In genomic region chr7:72781161-72781560, GRCh38 we compare ENCODE assay signal across 23 cellular contexts.
"Had no signal": no experiment of that assay in that cellular context is flagged by ENCODE, and none has a peak within 500 bp of the region (broad histone marks: within the 10 kb centered on the region; RNA-seq: fewer than 3 reads in every experiment).

No MANE protein-coding gene starts in this region.

- H3K4me2 ChIP-seq: hepatocyte, smooth muscle cell had no signal

- H3K27me3 Mint-ChIP-seq: activated CD4-positive, alpha-beta memory T cell treated with anti-CD3 and anti-CD28 coated beads for 36 hours; activated CD4-positive, alpha-beta T cell treated with anti-CD3 and anti-CD28 coated beads, Interleukin-2, amount 10 ng/mL, durations not matched to agents 24 days and 14 days; activated T-cell treated with anti-CD3 and anti-CD28 coated beads, Interleukin-2, amount 50 U/mL, for 24 hours; effector memory CD8-positive, alpha-beta T cell; naive thymus-derived CD4-positive, alpha-beta T cell; stimulated activated naive B cell treated with anti-CD40 and anti-IgM and Interleukin-4, amounts not matched to agents 10 μg/mL and 1 μg/mL and 100 μg/mL, for 72 hours had no signal

- H3K27ac ChIP-seq: brain microvascular endothelial cell, coronary artery, dorsolateral prefrontal cortex, gastroesophageal sphincter, hepatocyte, right atrium auricular region, stomach, thyroid gland, upper lobe of right lung had no signal

- DNase-seq: activated CD4-positive, alpha-beta memory T cell treated with anti-CD3 and anti-CD28 coated beads for 36 hours; activated CD4-positive, alpha-beta T cell treated with anti-CD3 and anti-CD28 coated beads, Interleukin-2, amount 10 ng/mL, durations not matched to agents 24 days and 14 days; activated CD8-positive, alpha-beta memory T cell treated with anti-CD3 and anti-CD28 coated beads, Interleukin-2, amount 50 U/mL, for 48 hours; activated gamma-delta T cell treated with Interleukin-2 at 50 U/mL for 16 hours; activated naive CD4-positive, alpha-beta T cell treated with anti-CD3 and anti-CD28 coated beads, Interleukin-2, amount 50 U/mL, for 16 hours; activated T-cell treated with anti-CD3 and anti-CD28 coated beads, Interleukin-2, amount 50 U/mL, for 24 hours; amniotic stem cell; brain microvascular endothelial cell; dorsolateral prefrontal cortex; effector memory CD8-positive, alpha-beta T cell; midbrain; naive thymus-derived CD4-positive, alpha-beta T cell; stimulated activated CD4-positive, alpha-beta T cell treated with anti-CD3 and anti-CD28 coated beads, Interleukin-1b, Interleukin-23, amount 100 ng/mL, for 48 hours; stimulated activated naive B cell treated with anti-CD40 and anti-IgM and Interleukin-4, amounts not matched to agents 10 μg/mL and 1 μg/mL and 100 μg/mL, for 72 hours; stomach; thyroid gland; upper lobe of right lung had no signal

- H3K79me2 ChIP-seq: hepatocyte had no signal

- ATAC-seq: activated CD4-positive, CD25-positive, alpha-beta regulatory T cell treated with anti-CD3 and anti-CD28 coated beads, Interleukin-2, amount 50 U/mL, for 24 hours; effector memory CD8-positive, alpha-beta T cell; gastroesophageal sphincter; naive thymus-derived CD4-positive, alpha-beta T cell; stimulated activated naive B cell treated with anti-CD40 and anti-IgM and Interleukin-4, amounts not matched to agents 10 μg/mL and 1 μg/mL and 100 μg/mL, for 72 hours; upper lobe of right lung had no signal

- H3K9me3 Mint-ChIP-seq: activated CD4-positive, alpha-beta memory T cell treated with anti-CD3 and anti-CD28 coated beads for 36 hours; activated CD4-positive, alpha-beta T cell treated with anti-CD3 and anti-CD28 coated beads, Interleukin-2, amount 10 ng/mL, durations not matched to agents 24 days and 14 days; activated T-cell treated with anti-CD3 and anti-CD28 coated beads, Interleukin-2, amount 50 U/mL, for 24 hours; effector memory CD8-positive, alpha-beta T cell; naive thymus-derived CD4-positive, alpha-beta T cell; stimulated activated naive B cell treated with anti-CD40 and anti-IgM and Interleukin-4, amounts not matched to agents 10 μg/mL and 1 μg/mL and 100 μg/mL, for 72 hours had no signal

- H3K36me3 ChIP-seq: brain microvascular endothelial cell, right atrium auricular region, thyroid gland, upper lobe of right lung had no signal

- H3K4me3 Mint-ChIP-seq: activated CD4-positive, alpha-beta memory T cell treated with anti-CD3 and anti-CD28 coated beads for 36 hours; activated CD4-positive, alpha-beta T cell treated with anti-CD3 and anti-CD28 coated beads, Interleukin-2, amount 10 ng/mL, durations not matched to agents 24 days and 14 days; activated T-cell treated with anti-CD3 and anti-CD28 coated beads, Interleukin-2, amount 50 U/mL, for 24 hours; effector memory CD8-positive, alpha-beta T cell; naive thymus-derived CD4-positive, alpha-beta T cell; stimulated activated naive B cell treated with anti-CD40 and anti-IgM and Interleukin-4, amounts not matched to agents 10 μg/mL and 1 μg/mL and 100 μg/mL, for 72 hours had no signal

- H3K4me1 Mint-ChIP-seq: activated CD4-positive, alpha-beta T cell treated with anti-CD3 and anti-CD28 coated beads, Interleukin-2, amount 10 ng/mL, durations not matched to agents 24 days and 14 days; stimulated activated naive B cell treated with anti-CD40 and anti-IgM and Interleukin-4, amounts not matched to agents 10 μg/mL and 1 μg/mL and 100 μg/mL, for 72 hours had no signal

- H3K27ac Mint-ChIP-seq: activated CD4-positive, alpha-beta memory T cell treated with anti-CD3 and anti-CD28 coated beads for 36 hours; activated CD4-positive, alpha-beta T cell treated with anti-CD3 and anti-CD28 coated beads, Interleukin-2, amount 10 ng/mL, durations not matched to agents 24 days and 14 days; activated T-cell treated with anti-CD3 and anti-CD28 coated beads, Interleukin-2, amount 50 U/mL, for 24 hours; effector memory CD8-positive, alpha-beta T cell; stimulated activated naive B cell treated with anti-CD40 and anti-IgM and Interleukin-4, amounts not matched to agents 10 μg/mL and 1 μg/mL and 100 μg/mL, for 72 hours had no signal

- H3K27me3 ChIP-seq: brain microvascular endothelial cell, dorsolateral prefrontal cortex, gastroesophageal sphincter, hepatocyte, right atrium auricular region, stomach, thyroid gland, upper lobe of right lung had no signal

- H3K9me3 ChIP-seq: gastroesophageal sphincter, right atrium auricular region, stomach, thyroid gland, upper lobe of right lung had no signal

- H2AFZ ChIP-seq: hepatocyte had no signal

- H3K4me3 ChIP-seq: coronary artery, dorsolateral prefrontal cortex, gastroesophageal sphincter, hepatocyte, right atrium auricular region, smooth muscle cell, stomach, thyroid gland, upper lobe of right lung had no signal
